ENCODE assay signal across 1 cellular context in genomic region chr9:122791872-122792669, GRCh38.
TF ChIP-seq lines count a peak whose summit lies in the region.

No MANE protein-coding gene starts in this region.

TF ChIP-seq in IMR-90, 13 proteins besides CTCF, POLR2A, EP300 and RAD21 (continued from another document):
- TF ChIP-seq, protein P1, sequence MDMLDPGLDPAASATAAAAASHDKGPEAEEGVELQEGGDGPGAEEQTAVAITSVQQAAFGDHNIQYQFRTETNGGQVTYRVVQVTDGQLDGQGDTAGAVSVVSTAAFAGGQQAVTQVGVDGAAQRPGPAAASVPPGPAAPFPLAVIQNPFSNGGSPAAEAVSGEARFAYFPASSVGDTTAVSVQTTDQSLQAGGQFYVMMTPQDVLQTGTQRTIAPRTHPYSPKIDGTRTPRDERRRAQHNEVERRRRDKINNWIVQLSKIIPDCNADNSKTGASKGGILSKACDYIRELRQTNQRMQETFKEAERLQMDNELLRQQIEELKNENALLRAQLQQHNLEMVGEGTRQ (IDR thresholded peaks at IDR 0.05; ENCODE audit: low read depth, low read length) = no peak
- no peak for TF ChIP-seq MAZ (IDR thresholded peaks at IDR 0.05; ENCODE audit: borderline replicate concordance, low read depth, low read length)
- no peak for TF ChIP-seq CEBPB (IDR thresholded peaks at IDR 0.05; ENCODE audit: low read depth, low read length)
- TF ChIP-seq SMC3 (IDR thresholded peaks at IDR 0.05; ENCODE audit: low read depth, low read length) = no peak
- TF ChIP-seq CHD1 (IDR thresholded peaks at IDR 0.05; ENCODE audit: low read depth, low read length) = no peak
- no peak for TF ChIP-seq FOS (IDR thresholded peaks at IDR 0.05; ENCODE audit: low read depth, low read length)
- no peak for TF ChIP-seq BHLHE40 (IDR thresholded peaks at IDR 0.05; ENCODE audit: low read depth, low read length)
- no peak for TF ChIP-seq RCOR1 (IDR thresholded peaks at IDR 0.05; ENCODE audit: insufficient replicate concordance, low read length)
- TF ChIP-seq, protein P2, sequence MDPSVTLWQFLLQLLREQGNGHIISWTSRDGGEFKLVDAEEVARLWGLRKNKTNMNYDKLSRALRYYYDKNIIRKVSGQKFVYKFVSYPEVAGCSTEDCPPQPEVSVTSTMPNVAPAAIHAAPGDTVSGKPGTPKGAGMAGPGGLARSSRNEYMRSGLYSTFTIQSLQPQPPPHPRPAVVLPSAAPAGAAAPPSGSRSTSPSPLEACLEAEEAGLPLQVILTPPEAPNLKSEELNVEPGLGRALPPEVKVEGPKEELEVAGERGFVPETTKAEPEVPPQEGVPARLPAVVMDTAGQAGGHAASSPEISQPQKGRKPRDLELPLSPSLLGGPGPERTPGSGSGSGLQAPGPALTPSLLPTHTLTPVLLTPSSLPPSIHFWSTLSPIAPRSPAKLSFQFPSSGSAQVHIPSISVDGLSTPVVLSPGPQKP (IDR thresholded peaks at IDR 0.05; ENCODE audit: borderline replicate concordance, low read depth, low read length) = no peak
- TF ChIP-seq MXI1 (IDR thresholded peaks at IDR 0.05; ENCODE audit: borderline replicate concordance, low read depth, low read length) = no peak
- TF ChIP-seq RFX5 (IDR thresholded peaks at IDR 0.05; ENCODE audit: low read depth, low read length) = no peak
